Comparison of ENCODE assay signal across 10 cellular contexts in genomic region chr10:133608855-133609254, GRCh38. TPM values are rescaled to one million over a fixed set of nuclear protein-coding genes. Genes with fewer than 3 reads are reported as not detected.
DNase-seq lines count a peak whose midpoint lies in the region; ATAC-seq and TF ChIP-seq lines count a peak whose summit lies in the region.
"Had no signal": no experiment of that assay in that cellular context is flagged by ENCODE, and none has a peak within 500 bp of the region (broad histone marks: within the 10 kb centered on the region; RNA-seq: fewer than 3 reads in every experiment).

No MANE protein-coding gene starts in this region.

- H3K27me3 Mint-ChIP-seq in activated CD8-positive, alpha-beta T cell treated with anti-CD3 and anti-CD28 coated beads for 36 hours: peaks cover 33% of the 10 kb centered on the region
- H3K27me3 Mint-ChIP-seq in activated CD8-positive, alpha-beta T cell treated with anti-CD3 and anti-CD28 coated beads, Interleukin-2, amount 10 ng/mL, durations not matched to agents 7 days and 5 days (ENCODE audit: low read depth): peaks cover 51% of the 10 kb centered on the region

- no peaks in the 10 kb centered on the region for H3K36me3 ChIP-seq in esophagus muscularis mucosa
- no peaks in the 10 kb centered on the region for H3K36me3 ChIP-seq in transverse colon

- H3K4me3 ChIP-seq in esophagus muscularis mucosa (no peak overlapping the region), transverse colon (no peak overlapping the region)

- DNase-seq in activated CD8-positive, alpha-beta T cell treated with anti-CD3 and anti-CD28 coated beads for 36 hours: no peak
- DNase-seq in activated CD8-positive, alpha-beta T cell treated with anti-CD3 and anti-CD28 coated beads, Interleukin-2, amount 10 ng/mL, durations not matched to agents 7 days and 5 days: no peak
- peak; percentile 31 for DNase-seq in NCI-H526 treated with DMSO at 0.1 percent for 48 hours (lab: John Stamatoyannopoulos, UW)
- peak; percentile 24 for DNase-seq in esophagus muscularis mucosa (ENCODE audit: extremely low spot score)
- DNase-seq in transverse colon: no peak
- DNase-seq in effector CD8-positive, alpha-beta T cell (lab: John Stamatoyannopoulos, UW): no peak
- DNase-seq: stimulated activated CD4-positive, alpha-beta T cell treated with anti-CD3 and anti-CD28 coated beads, Interleukin-2, amount 100 ng/mL, for 48 hours had no signal

- no peaks in the 10 kb centered on the region for H3K36me3 Mint-ChIP-seq in activated CD8-positive, alpha-beta T cell treated with anti-CD3 and anti-CD28 coated beads for 36 hours (ENCODE audit: low read depth)
- no peaks in the 10 kb centered on the region for H3K36me3 Mint-ChIP-seq in activated CD8-positive, alpha-beta T cell treated with anti-CD3 and anti-CD28 coated beads, Interleukin-2, amount 10 ng/mL, durations not matched to agents 7 days and 5 days (ENCODE audit: low read depth)

- H3K9me3 ChIP-seq in esophagus muscularis mucosa (peaks cover 0 to 8% (median 0%) of the 10 kb centered on the region in 4 donors), transverse colon (no peaks in the 10 kb centered on the region)

- no peak overlapping the region for H3K27ac Mint-ChIP-seq in activated CD8-positive, alpha-beta T cell treated with anti-CD3 and anti-CD28 coated beads for 36 hours
- no peak overlapping the region for H3K27ac Mint-ChIP-seq in activated CD8-positive, alpha-beta T cell treated with anti-CD3 and anti-CD28 coated beads, Interleukin-2, amount 10 ng/mL, durations not matched to agents 7 days and 5 days

- no peaks in the 10 kb centered on the region for H3K4me1 ChIP-seq in esophagus muscularis mucosa
- H3K4me1 ChIP-seq in transverse colon: peaks cover 0 to 3% (median 0%) of the 10 kb centered on the region in 4 donors

- intact Hi-C loops in activated CD8-positive, alpha-beta T cell treated with anti-CD3 and anti-CD28 coated beads for 36 hours (cut with micrococcal nuclease): no loop called here
- intact Hi-C loops in esophagus muscularis mucosa (cut with DNase I) (no loop called here), transverse colon (cut with DNase I; ENCODE audit: low total_unique reads) (no loop called here)

- peaks cover 0 to 73% (median 2%) of the 10 kb centered on the region in 4 donors for H3K27me3 ChIP-seq in esophagus muscularis mucosa
- H3K27me3 ChIP-seq in transverse colon: peaks cover 18% of the 10 kb centered on the region

- TF ChIP-seq EP300 in esophagus muscularis mucosa (IDR thresholded peaks at IDR 0.05) (no peak), transverse colon (IDR thresholded peaks at IDR 0.05; ENCODE audit: low read depth) (no peak)

- H3K4me3 Mint-ChIP-seq in activated CD8-positive, alpha-beta T cell treated with anti-CD3 and anti-CD28 coated beads for 36 hours: no peak overlapping the region
- no peak overlapping the region for H3K4me3 Mint-ChIP-seq in activated CD8-positive, alpha-beta T cell treated with anti-CD3 and anti-CD28 coated beads, Interleukin-2, amount 10 ng/mL, durations not matched to agents 7 days and 5 days

- WGBS in esophagus muscularis mucosa: 42% methylated on average over 3 of the region's 3 CpGs
- 11 to 52% methylated on average over 3 of the region's 3 CpGs for WGBS in transverse colon (ENCODE audit: low coverage in 1 of 2), 2 donors

- in situ Hi-C loops in transverse colon (cut with MboI; ENCODE audit: low pct_ligation_motif_present in 1 of 4, low pct_unique_long_range_greater_than_20kb in 1 of 4, low sequenced_read_pairs in 3 of 4): no loop called here

- TF ChIP-seq POLR2A in esophagus muscularis mucosa (IDR thresholded peaks at IDR 0.05; ENCODE audit: low read depth): no peak
- no peak for TF ChIP-seq POLR2A in transverse colon (IDR thresholded peaks at IDR 0.05)

- POLR2A ChIA-PET in activated CD8-positive, alpha-beta T cell treated with anti-CD3 and anti-CD28 coated beads for 36 hours (lab: Charles Lee): no interaction called here
- POLR2A ChIA-PET in activated CD8-positive, alpha-beta T cell treated with anti-CD3 and anti-CD28 coated beads, Interleukin-2, amount 10 ng/mL, durations not matched to agents 7 days and 5 days (lab: Charles Lee): no interaction called here

- no peaks in the 10 kb centered on the region for H3K4me1 Mint-ChIP-seq in activated CD8-positive, alpha-beta T cell treated with anti-CD3 and anti-CD28 coated beads for 36 hours (ENCODE audit: low read depth)
- no peaks in the 10 kb centered on the region for H3K4me1 Mint-ChIP-seq in activated CD8-positive, alpha-beta T cell treated with anti-CD3 and anti-CD28 coated beads, Interleukin-2, amount 10 ng/mL, durations not matched to agents 7 days and 5 days (ENCODE audit: low read depth)

- CTCF ChIA-PET in activated CD8-positive, alpha-beta T cell treated with anti-CD3 and anti-CD28 coated beads for 36 hours (lab: Charles Lee): interaction anchor here (0.8 to 2.5 kb wide), 7 partner anchors 9 to 465 kb away, joined by 3 to 12 read pairs (median 4); no protein-coding TSS in a partner anchor
- CTCF ChIA-PET in activated CD8-positive, alpha-beta T cell treated with anti-CD3 and anti-CD28 coated beads, Interleukin-2, amount 10 ng/mL, durations not matched to agents 7 days and 5 days (lab: Charles Lee): interaction anchor here (0.9 to 1.6 kb wide), 2 partner anchors 11 to 170 kb away, joined by 4 read pairs; no protein-coding TSS in a partner anchor

- H3K27ac ChIP-seq in esophagus muscularis mucosa (replicated peaks in 1 of 4): no peak overlapping the region
- no peak overlapping the region for H3K27ac ChIP-seq in transverse colon
- H3K27ac ChIP-seq: epithelial cell of prostate had no signal

- peak; percentile 63 for TF ChIP-seq CTCF in activated CD8-positive, alpha-beta T cell treated with anti-CD3 and anti-CD28 coated beads for 36 hours (IDR thresholded peaks at IDR 0.05)
- TF ChIP-seq CTCF in esophagus muscularis mucosa (IDR thresholded peaks at IDR 0.05) (peak in 2 of 3 experiments; percentile 15 to 61), transverse colon (IDR thresholded peaks at IDR 0.05) (peak; percentile 24 to 46 (median 26))

- H3K9me3 Mint-ChIP-seq in activated CD8-positive, alpha-beta T cell treated with anti-CD3 and anti-CD28 coated beads for 36 hours: no peaks in the 10 kb centered on the region
- H3K9me3 Mint-ChIP-seq in activated CD8-positive, alpha-beta T cell treated with anti-CD3 and anti-CD28 coated beads, Interleukin-2, amount 10 ng/mL, durations not matched to agents 7 days and 5 days (ENCODE audit: insufficient read depth): peaks cover 10% of the 10 kb centered on the region

- ATAC-seq in activated CD8-positive, alpha-beta T cell treated with anti-CD3 and anti-CD28 coated beads for 36 hours: no peak
- ATAC-seq in activated CD8-positive, alpha-beta T cell treated with anti-CD3 and anti-CD28 coated beads, Interleukin-2, amount 10 ng/mL, durations not matched to agents 7 days and 5 days: no peak
- no peak for ATAC-seq in HG03025 (IDR thresholded peaks at IDR 0.05; ENCODE audit: low FRiP score, unreplicated experiment)
- no peak for ATAC-seq in GM19397 (IDR thresholded peaks at IDR 0.05; ENCODE audit: unreplicated experiment)

RNA-seq across cellular contexts. Expression of gene FRG2B, which starts 17.7 kb away (rescaled TPM):
- total RNA-seq in activated CD8-positive, alpha-beta T cell treated with anti-CD3 and anti-CD28 coated beads for 36 hours: not detected
- total RNA-seq in activated CD8-positive, alpha-beta T cell treated with anti-CD3 and anti-CD28 coated beads, Interleukin-2, amount 10 ng/mL, durations not matched to agents 7 days and 5 days: not detected
- total RNA-seq in esophagus muscularis mucosa (not detected), transverse colon (not detected)

RNA-seq across cellular contexts. Expression of gene SYCE1, which starts 43.5 kb away (rescaled TPM):
- total RNA-seq in activated CD8-positive, alpha-beta T cell treated with anti-CD3 and anti-CD28 coated beads for 36 hours: not detected
- total RNA-seq in activated CD8-positive, alpha-beta T cell treated with anti-CD3 and anti-CD28 coated beads, Interleukin-2, amount 10 ng/mL, durations not matched to agents 7 days and 5 days: under 1 TPM in 1 of 2 experiments, not detected in 1; 0.21 TPM
- total RNA-seq in esophagus muscularis mucosa (1 to 10 TPM in 1 of 4 donors, under 1 TPM in 1, not detected in 2; 0.50 to 10.0 TPM), transverse colon (1 to 10 TPM in 1 of 4 donors, not detected in 3; 2.3 TPM)

Comparison
In these comparisons a context has a peak if more than half of its experiments do, and no peak if none do; other contexts are left out.
1. DNase-seq: peak in NCI-H526 treated with DMSO at 0.1 percent for 48 hours (single experiment) and esophagus muscularis mucosa (single experiment); none in activated CD8-positive, alpha-beta T cell treated with anti-CD3 and anti-CD28 coated beads for 36 hours (single experiment), activated CD8-positive, alpha-beta T cell treated with anti-CD3 and anti-CD28 coated beads, Interleukin-2, amount 10 ng/mL, durations not matched to agents 7 days and 5 days (single experiment), transverse colon (single experiment) and effector CD8-positive, alpha-beta T cell (single experiment).
2. Peak in every context shown above with its lines, with median percentiles within 50 percentile points of each other: CTCF ChIP-seq.